1 cellular context compared by ENCODE assay signal in genomic region chr12:92928962-92929915, GRCh38.
TF ChIP-seq lines count a peak whose summit lies in the region.

Gene EEA1 (minus strand): TSS chr12:92929295. CDS start chr12:92929066, 229 bp downstream.

TF ChIP-seq in K562, 482 proteins besides CTCF, POLR2A, EP300 and RAD21 (continued from another document and continues in another):
- TF ChIP-seq KLF16 (IDR thresholded peaks at IDR 0.05) (no peak), ZNF592 (IDR thresholded peaks at IDR 0.05) (peak; percentile 86), PREB (CRISPR knock-in tag; IDR thresholded peaks at IDR 0.05) (no peak; the same call in 1 of the 2 replicates), TEAD4 (IDR thresholded peaks at IDR 0.05; ENCODE audit: low read length) (peak; percentile 28; the same call in 1 of the 2 replicates), TEAD4 (CRISPR knock-in tag; IDR thresholded peaks at IDR 0.05; ENCODE audit: borderline replicate concordance) (no peak), NBN (IDR thresholded peaks at IDR 0.05; ENCODE audit: low read depth) (peak; percentile 79), HDAC1 (IDR thresholded peaks at IDR 0.05) (peak in 1 of 2 experiments; percentile 94; a peak in 2 of 4 replicates), RFX1 (IDR thresholded peaks at IDR 0.05) (no peak), CHD4 (IDR thresholded peaks at IDR 0.05; ENCODE audit: insufficient read depth, insufficient replicate concordance, low read depth, low read length, poor library complexity, severe bottlenecking) (no peak), HNRNPK (IDR thresholded peaks at IDR 0.05; ENCODE audit: low read depth, low read length, poor library complexity, severe bottlenecking) (no peak), SLC30A9 (CRISPR knock-in tag; IDR thresholded peaks at IDR 0.05) (no peak), EHMT2 (IDR thresholded peaks at IDR 0.05) (no peak), MIER1 (IDR thresholded peaks at IDR 0.05; ENCODE audit: low read depth) (no peak), RHOXF2B (CRISPR knock-in tag; conservative IDR thresholded peaks at IDR 0.05) (no peak), BRD9 (IDR thresholded peaks at IDR 0.05; ENCODE audit: low read depth, partially characterized antibody) (no peak), ZNF324 (CRISPR knock-in tag; IDR thresholded peaks at IDR 0.05) (no peak), MTA1 (IDR thresholded peaks at IDR 0.05; ENCODE audit: borderline replicate concordance) (peak; percentile 96), ARID1B (IDR thresholded peaks at IDR 0.05) (0 out of 2 replicates have a peak, but pooled peaks have one; percentile 11), JUN (IDR thresholded peaks at IDR 0.05; ENCODE audit: borderline replicate concordance, low read depth, low read length) (peak; percentile 44; the same call in 1 of the 2 replicates), JUN (CRISPR knock-in tag; IDR thresholded peaks at IDR 0.05; ENCODE audit: borderline replicate concordance) (0 out of 2 replicates have a peak, but pooled peaks have one; percentile 48), THRB (CRISPR knock-in tag; conservative IDR thresholded peaks at IDR 0.05) (no peak), FOXA1 (IDR thresholded peaks at IDR 0.05; ENCODE audit: borderline replicate concordance) (no peak), ZNF75A (CRISPR knock-in tag; IDR thresholded peaks at IDR 0.05) (no peak), MCM5 (IDR thresholded peaks at IDR 0.05; ENCODE audit: low read depth) (no peak), IRF2 (CRISPR knock-in tag; IDR thresholded peaks at IDR 0.05) (no peak), CEBPG (CRISPR knock-in tag; IDR thresholded peaks at IDR 0.05) (no peak), CEBPG (tag; conservative IDR thresholded peaks at IDR 0.05 in 1 of 2, IDR thresholded peaks at IDR 0.05 in 1 of 2) (no peak), ZNF740 (CRISPR knock-in tag; IDR thresholded peaks at IDR 0.05) (no peak), ZNF740 (tag; IDR thresholded peaks at IDR 0.05) (no peak), SP1 (CRISPR knock-in tag; IDR thresholded peaks at IDR 0.05) (peak; percentile 87), HLTF (IDR thresholded peaks at IDR 0.05) (0 out of 2 replicates have a peak, but pooled peaks have one; percentile 67), NCOR1 (IDR thresholded peaks at IDR 0.05) (no peak), RBM22 (IDR thresholded peaks at IDR 0.05; ENCODE audit: low read depth, low read length, poor library complexity, severe bottlenecking) (no peak), PPARD (CRISPR knock-in tag; IDR thresholded peaks at IDR 0.05) (no peak), ZNF551 (CRISPR knock-in tag; IDR thresholded peaks at IDR 0.05) (no peak), RNF219 (CRISPR knock-in tag; IDR thresholded peaks at IDR 0.05) (no peak)
- TF ChIP-seq, protein P1, sequence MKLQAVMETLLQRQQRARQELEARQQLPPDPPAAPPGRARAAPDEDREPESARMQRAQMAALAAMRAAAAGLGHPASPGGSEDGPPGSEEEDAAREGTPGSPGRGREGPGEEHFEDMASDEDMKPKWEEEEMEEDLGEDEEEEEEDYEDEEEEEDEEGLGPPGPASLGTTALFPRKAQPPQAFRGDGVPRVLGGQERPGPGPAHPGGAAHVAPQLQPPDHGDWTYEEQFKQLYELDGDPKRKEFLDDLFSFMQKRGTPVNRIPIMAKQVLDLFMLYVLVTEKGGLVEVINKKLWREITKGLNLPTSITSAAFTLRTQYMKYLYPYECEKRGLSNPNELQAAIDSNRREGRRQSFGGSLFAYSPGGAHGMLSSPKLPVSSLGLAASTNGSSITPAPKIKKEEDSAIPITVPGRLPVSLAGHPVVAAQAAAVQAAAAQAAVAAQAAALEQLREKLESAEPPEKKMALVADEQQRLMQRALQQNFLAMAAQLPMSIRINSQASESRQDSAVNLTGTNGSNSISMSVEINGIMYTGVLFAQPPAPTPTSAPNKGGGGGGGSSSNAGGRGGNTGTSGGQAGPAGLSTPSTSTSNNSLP (IDR thresholded peaks at IDR 0.05; ENCODE audit: borderline replicate concordance, low read depth, low read length) = no peak
- TF ChIP-seq, protein P2, sequence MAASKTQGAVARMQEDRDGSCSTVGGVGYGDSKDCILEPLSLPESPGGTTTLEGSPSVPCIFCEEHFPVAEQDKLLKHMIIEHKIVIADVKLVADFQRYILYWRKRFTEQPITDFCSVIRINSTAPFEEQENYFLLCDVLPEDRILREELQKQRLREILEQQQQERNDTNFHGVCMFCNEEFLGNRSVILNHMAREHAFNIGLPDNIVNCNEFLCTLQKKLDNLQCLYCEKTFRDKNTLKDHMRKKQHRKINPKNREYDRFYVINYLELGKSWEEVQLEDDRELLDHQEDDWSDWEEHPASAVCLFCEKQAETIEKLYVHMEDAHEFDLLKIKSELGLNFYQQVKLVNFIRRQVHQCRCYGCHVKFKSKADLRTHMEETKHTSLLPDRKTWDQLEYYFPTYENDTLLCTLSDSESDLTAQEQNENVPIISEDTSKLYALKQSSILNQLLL (CRISPR knock-in tag; IDR thresholded peaks at IDR 0.05; ENCODE audit: borderline replicate concordance) = no peak
- TF ChIP-seq, protein P3, sequence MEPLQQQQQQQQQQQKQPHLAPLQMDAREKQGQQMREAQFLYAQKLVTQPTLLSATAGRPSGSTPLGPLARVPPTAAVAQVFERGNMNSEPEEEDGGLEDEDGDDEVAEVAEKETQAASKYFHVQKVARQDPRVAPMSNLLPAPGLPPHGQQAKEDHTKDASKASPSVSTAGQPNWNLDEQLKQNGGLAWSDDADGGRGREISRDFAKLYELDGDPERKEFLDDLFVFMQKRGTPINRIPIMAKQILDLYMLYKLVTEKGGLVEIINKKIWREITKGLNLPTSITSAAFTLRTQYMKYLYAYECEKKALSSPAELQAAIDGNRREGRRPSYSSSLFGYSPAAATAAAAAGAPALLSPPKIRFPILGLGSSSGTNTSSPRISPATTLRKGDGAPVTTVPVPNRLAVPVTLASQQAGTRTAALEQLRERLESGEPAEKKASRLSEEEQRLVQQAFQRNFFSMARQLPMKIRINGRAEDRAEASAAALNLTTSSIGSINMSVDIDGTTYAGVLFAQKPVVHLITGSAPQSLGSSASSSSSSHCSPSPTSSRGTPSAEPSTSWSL (CRISPR knock-in tag; IDR thresholded peaks at IDR 0.05; ENCODE audit: borderline replicate concordance) = no peak
- TF ChIP-seq, protein P4, sequence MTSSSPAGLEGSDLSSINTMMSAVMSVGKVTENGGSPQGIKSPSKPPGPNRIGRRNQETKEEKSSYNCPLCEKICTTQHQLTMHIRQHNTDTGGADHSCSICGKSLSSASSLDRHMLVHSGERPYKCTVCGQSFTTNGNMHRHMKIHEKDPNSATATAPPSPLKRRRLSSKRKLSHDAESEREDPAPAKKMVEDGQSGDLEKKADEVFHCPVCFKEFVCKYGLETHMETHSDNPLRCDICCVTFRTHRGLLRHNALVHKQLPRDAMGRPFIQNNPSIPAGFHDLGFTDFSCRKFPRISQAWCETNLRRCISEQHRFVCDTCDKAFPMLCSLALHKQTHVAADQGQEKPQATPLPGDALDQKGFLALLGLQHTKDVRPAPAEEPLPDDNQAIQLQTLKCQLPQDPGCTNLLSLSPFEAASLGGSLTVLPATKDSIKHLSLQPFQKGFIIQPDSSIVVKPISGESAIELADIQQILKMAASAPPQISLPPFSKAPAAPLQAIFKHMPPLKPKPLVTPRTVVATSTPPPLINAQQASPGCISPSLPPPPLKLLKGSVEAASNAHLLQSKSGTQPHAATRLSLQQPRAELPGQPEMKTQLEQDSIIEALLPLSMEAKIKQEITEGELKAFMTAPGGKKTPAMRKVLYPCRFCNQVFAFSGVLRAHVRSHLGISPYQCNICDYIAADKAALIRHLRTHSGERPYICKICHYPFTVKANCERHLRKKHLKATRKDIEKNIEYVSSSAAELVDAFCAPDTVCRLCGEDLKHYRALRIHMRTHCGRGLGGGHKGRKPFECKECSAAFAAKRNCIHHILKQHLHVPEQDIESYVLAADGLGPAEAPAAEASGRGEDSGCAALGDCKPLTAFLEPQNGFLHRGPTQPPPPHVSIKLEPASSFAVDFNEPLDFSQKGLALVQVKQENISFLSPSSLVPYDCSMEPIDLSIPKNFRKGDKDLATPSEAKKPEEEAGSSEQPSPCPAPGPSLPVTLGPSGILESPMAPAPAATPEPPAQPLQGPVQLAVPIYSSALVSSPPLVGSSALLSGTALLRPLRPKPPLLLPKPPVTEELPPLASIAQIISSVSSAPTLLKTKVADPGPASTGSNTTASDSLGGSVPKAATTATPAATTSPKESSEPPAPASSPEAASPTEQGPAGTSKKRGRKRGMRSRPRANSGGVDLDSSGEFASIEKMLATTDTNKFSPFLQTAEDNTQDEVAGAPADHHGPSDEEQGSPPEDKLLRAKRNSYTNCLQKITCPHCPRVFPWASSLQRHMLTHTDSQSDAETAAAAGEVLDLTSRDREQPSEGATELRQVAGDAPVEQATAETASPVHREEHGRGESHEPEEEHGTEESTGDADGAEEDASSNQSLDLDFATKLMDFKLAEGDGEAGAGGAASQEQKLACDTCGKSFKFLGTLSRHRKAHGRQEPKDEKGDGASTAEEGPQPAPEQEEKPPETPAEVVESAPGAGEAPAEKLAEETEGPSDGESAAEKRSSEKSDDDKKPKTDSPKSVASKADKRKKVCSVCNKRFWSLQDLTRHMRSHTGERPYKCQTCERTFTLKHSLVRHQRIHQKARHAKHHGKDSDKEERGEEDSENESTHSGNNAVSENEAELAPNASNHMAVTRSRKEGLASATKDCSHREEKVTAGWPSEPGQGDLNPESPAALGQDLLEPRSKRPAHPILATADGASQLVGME (CRISPR knock-in tag; IDR thresholded peaks at IDR 0.05) = no peak
